ENCODE assay signal across 8 cellular contexts in the genomic region with DNA sequence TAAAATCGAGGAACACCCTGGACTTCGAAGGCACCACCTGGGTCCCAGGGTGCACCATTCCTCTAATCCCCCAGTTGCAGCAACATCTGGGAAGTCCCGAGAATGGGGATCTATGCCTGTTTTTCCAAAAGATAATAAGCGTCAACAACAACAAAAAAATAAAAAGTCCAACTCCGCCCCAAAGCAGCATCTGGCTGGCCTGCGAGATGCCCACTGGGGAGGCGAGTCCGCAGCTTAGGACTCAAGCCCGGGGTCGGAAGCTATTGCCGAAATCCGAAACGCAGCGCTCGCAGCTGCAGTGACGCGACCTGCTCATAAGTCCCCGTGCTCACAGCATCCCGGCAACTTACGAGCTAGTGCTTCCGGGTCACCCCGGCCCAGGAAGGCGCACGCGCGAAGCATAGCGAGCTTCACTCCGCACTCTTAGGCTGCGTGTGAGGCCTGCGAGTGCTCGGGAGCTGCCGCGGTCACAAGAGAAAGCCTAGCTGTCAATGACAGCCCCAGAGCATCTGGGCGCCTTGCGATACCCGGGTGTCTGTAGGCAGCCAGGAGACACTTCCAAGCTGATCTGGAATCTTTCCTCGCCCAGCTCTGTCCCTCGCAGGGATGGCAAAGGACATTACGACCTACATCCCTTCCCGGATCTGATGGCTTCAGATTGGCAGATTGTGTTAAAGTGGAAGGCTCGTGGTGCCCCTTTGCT. TPM values are rescaled to one million over a fixed set of nuclear protein-coding genes. Genes with fewer than 3 reads are reported as not detected.
A peak's percentile ranks its signal among the peaks of the same experiment; 100 is the strongest.
DNase-seq lines count a peak whose midpoint lies in the region; ATAC-seq, FAIRE-seq and TF ChIP-seq lines count a peak whose summit lies in the region.

No MANE protein-coding gene starts in this region.

- H3K9me3 ChIP-seq in AG04450 (ENCODE audit: control insufficient read depth, insufficient read depth, low read length) = no peaks in the 10 kb centered on the region; the same call in 1 of the 2 replicates
- no peaks in the 10 kb centered on the region for H3K9me3 ChIP-seq in small intestine (ENCODE audit: control insufficient read depth, low read depth)

- H3K4me1 ChIP-seq in small intestine (ENCODE audit: control insufficient read depth in 2 of 2, insufficient read depth in 1 of 2, low read depth in 1 of 2, low read length in 1 of 2) = no peaks in the 10 kb centered on the region

- POLR2A ChIA-PET in AG04450 (lab: Yijun Ruan, JAX) = interaction anchor here (0.6 to 1.8 kb wide), 8 partner anchors 10 to 71 kb away, joined by 3 to 41 read pairs (median 6); partner anchors contain the start of genes CCT8, LTN1, RWDD2B and USP16

- no peak for TF ChIP-seq CTCF in AG04450 (IDR thresholded peaks at IDR 0.05; ENCODE audit: low read depth, low read length)
- no peak for TF ChIP-seq CTCF in WI38 (IDR thresholded peaks at IDR 0.05; ENCODE audit: low read depth, low read length)
- no peak for TF ChIP-seq CTCF in cardiac fibroblast (IDR thresholded peaks at IDR 0.05; ENCODE audit: low read depth, low read length)

- ATAC-seq in GM18907 (IDR thresholded peaks at IDR 0.05; ENCODE audit: unreplicated experiment) (peak; percentile 99), HG03139 (IDR thresholded peaks at IDR 0.05; ENCODE audit: unreplicated experiment) (peak; percentile 100)

- H3K4me3 ChIP-seq in AG04450 (ENCODE audit: low read depth, low read length) (peak overlapping the region; percentile 68), WI38 (ENCODE audit: low read depth, low read length) (peak overlapping the region; percentile 74), cardiac fibroblast (replicated peaks in 1 of 2; ENCODE audit: low read depth in 2 of 2, low read length in 2 of 2) (peak overlapping the region; percentile 68 to 73), small intestine (ENCODE audit: low read depth in 1 of 2, low read length in 2 of 2) (peak overlapping the region; percentile 30 to 49)

- H3K36me3 ChIP-seq in small intestine (ENCODE audit: control insufficient read depth in 2 of 2, insufficient read depth in 2 of 2, low read length in 2 of 2) = no peaks in the 10 kb centered on the region

- CTCF ChIA-PET in AG04450 (lab: Charles Lee) = no interaction called here

- H3K27me3 ChIP-seq in AG04450 (ENCODE audit: control insufficient read depth, insufficient read depth, low read length) (no peaks in the 10 kb centered on the region), small intestine (ENCODE audit: control insufficient read depth in 2 of 2, insufficient read depth in 2 of 2, low read length in 2 of 2) (no peaks in the 10 kb centered on the region)

- DNase-seq in AG04450 (ENCODE audit: low read depth, low spot score) = peak; percentile 94
- peak; percentile 98 for DNase-seq in NCI-H2227 (lab: John Stamatoyannopoulos, UW; ENCODE audit: unreplicated experiment)
- peak; percentile 98 for DNase-seq in cardiac fibroblast (ENCODE audit: low read depth in 2 of 2)
- peak; percentile 93 for DNase-seq in iPS-NIHi7 (ENCODE audit: extremely low spot score)
- DNase-seq in small intestine = peak; percentile 95

- H3K27ac ChIP-seq in AG04450 (ENCODE audit: low read depth, low read length) (peak overlapping the region; percentile 89), small intestine (ENCODE audit: low read depth in 1 of 2, low read length in 1 of 2) (peak overlapping the region; percentile 80 to 91)

- WGBS in small intestine, 3 donors = 1% methylated on average over 41 of the region's 41 CpGs

- no peak for FAIRE-seq in small intestine (lab: Jason Lieb, UNC)

RNA-seq across cellular contexts. Expression of gene LTN1, which starts 9.9 kb away (rescaled TPM):
- 11.7 and 14.4 TPM in 2 replicates for polyA plus RNA-seq in AG04450 (2011; rRNA removed)
- polyA minus RNA-seq in AG04450 (2011; rRNA and poly(A)+ RNA removed) = 20.7 and 41.2 TPM in 2 replicates
- 1 to 10 TPM; 3.0 to 6.3 (median 5.4) TPM for polyA plus RNA-seq in small intestine

RNA-seq across cellular contexts. Expression of gene RWDD2B, which starts 16.6 kb away (rescaled TPM):
- polyA plus RNA-seq in AG04450 (2011; rRNA removed) (29.2 and 36.5 TPM in 2 replicates), small intestine (10 to 100 TPM in 2 of 3 donors, 1 to 10 TPM in 1; 8.4 to 12.8 (median 10.7) TPM)
- 12.0 and 17.4 TPM in 2 replicates for polyA minus RNA-seq in AG04450 (2011; rRNA and poly(A)+ RNA removed)

RNA-seq across cellular contexts. Expression of gene USP16, which starts 21.9 kb away (rescaled TPM):
- polyA plus RNA-seq in AG04450 (2011; rRNA removed) = 22.7 and 35.6 TPM in 2 replicates
- polyA minus RNA-seq in AG04450 (2011; rRNA and poly(A)+ RNA removed) = 12.3 and 19.4 TPM in 2 replicates
- polyA plus RNA-seq in small intestine = 10 to 100 TPM; 24.6 to 30.5 (median 27.7) TPM

Comparison
In these comparisons a context has a peak if more than half of its experiments do, and no peak if none do; other contexts are left out.
1. Peak in every context shown above with its lines: DNase-seq, ATAC-seq, H3K4me3 ChIP-seq and H3K27ac ChIP-seq.